In the genomic region with DNA sequence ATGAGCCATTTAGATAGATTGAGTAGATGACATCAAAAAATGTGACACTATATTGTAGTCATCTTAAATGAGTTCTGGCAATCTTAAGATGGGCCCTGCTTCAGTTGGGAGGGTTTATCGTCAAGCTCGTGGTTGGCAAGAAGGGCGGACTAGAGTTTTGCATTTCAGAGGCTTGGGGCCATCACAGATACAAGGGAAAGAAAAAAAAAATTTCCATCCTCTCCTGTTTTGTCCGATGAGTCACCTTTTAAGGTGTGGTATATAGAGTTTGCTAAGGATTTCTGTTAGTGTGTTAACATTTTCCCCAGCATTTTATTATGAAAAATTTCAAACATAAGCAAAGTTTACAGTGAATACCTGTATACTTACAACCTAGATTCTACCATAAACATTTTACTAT, we compare ENCODE assay signal across 1 cellular context.
TF ChIP-seq lines count a peak whose summit lies in the region.

No MANE protein-coding gene starts in this region.

TF ChIP-seq in IMR-90, 13 proteins besides CTCF, POLR2A, EP300 and RAD21:
- TF ChIP-seq BHLHE40 (IDR thresholded peaks at IDR 0.05; ENCODE audit: low read depth, low read length) (no peak), RFX5 (IDR thresholded peaks at IDR 0.05; ENCODE audit: low read depth, low read length) (no peak), MXI1 (IDR thresholded peaks at IDR 0.05; ENCODE audit: borderline replicate concordance, low read depth, low read length) (no peak), MAZ (IDR thresholded peaks at IDR 0.05; ENCODE audit: borderline replicate concordance, low read depth, low read length) (no peak), FOS (IDR thresholded peaks at IDR 0.05; ENCODE audit: low read depth, low read length) (0 out of 2 replicates have a peak, but pooled peaks have one; percentile 9)
